Comparison of ENCODE assay signal across 2 cellular contexts in the genomic region with DNA sequence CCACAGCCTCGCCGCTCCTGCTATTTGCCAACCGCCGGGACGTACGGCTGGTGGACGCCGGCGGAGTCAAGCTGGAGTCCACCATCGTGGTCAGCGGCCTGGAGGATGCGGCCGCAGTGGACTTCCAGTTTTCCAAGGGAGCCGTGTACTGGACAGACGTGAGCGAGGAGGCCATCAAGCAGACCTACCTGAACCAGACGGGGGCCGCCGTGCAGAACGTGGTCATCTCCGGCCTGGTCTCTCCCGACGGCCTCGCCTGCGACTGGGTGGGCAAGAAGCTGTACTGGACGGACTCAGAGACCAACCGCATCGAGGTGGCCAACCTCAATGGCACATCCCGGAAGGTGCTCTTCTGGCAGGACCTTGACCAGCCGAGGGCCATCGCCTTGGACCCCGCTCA.
TF ChIP-seq lines count a peak whose summit lies in the region.

No MANE protein-coding gene starts in this region.

TF ChIP-seq in HepG2, 621 proteins besides CTCF, POLR2A, EP300 and RAD21:
- no peak for TF ChIP-seq HNRNPK (IDR thresholded peaks at IDR 0.05; ENCODE audit: low read depth, low read length, poor library complexity, severe bottlenecking)
- TF ChIP-seq, protein P1, sequence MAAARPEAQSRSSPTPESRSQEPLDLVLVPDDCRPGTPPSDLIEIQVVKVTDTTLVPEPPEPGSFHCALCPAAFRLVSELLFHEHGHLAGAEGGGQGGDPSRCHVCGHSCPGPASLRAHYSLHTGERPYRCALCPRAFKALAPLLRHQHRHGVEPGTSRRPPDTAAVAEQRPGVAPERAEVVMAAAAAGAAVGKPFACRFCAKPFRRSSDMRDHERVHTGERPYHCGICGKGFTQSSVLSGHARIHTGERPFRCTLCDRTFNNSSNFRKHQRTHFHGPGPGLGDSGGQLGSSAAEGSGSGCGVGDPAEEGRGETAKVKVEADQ (CRISPR knock-in tag; IDR thresholded peaks at IDR 0.05; ENCODE audit: borderline replicate concordance) = no peak
- no peak for TF ChIP-seq RAD51 (IDR thresholded peaks at IDR 0.05; ENCODE audit: borderline replicate concordance)
- TF ChIP-seq, protein P2, sequence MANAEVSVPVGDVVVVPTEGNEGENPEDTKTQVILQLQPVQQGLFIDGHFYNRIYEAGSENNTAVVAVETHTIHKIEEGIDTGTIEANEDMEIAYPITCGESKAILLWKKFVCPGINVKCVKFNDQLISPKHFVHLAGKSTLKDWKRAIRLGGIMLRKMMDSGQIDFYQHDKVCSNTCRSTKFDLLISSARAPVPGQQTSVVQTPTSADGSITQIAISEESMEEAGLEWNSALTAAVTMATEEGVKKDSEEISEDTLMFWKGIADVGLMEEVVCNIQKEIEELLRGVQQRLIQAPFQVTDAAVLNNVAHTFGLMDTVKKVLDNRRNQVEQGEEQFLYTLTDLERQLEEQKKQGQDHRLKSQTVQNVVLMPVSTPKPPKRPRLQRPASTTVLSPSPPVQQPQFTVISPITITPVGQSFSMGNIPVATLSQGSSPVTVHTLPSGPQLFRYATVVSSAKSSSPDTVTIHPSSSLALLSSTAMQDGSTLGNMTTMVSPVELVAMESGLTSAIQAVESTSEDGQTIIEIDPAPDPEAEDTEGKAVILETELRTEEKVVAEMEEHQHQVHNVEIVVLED (CRISPR knock-in tag; IDR thresholded peaks at IDR 0.05; ENCODE audit: borderline replicate concordance) = no peak
- TF ChIP-seq ZNF567 (CRISPR knock-in tag; IDR thresholded peaks at IDR 0.05; ENCODE audit: borderline replicate concordance) = no peak
- TF ChIP-seq, protein P3, sequence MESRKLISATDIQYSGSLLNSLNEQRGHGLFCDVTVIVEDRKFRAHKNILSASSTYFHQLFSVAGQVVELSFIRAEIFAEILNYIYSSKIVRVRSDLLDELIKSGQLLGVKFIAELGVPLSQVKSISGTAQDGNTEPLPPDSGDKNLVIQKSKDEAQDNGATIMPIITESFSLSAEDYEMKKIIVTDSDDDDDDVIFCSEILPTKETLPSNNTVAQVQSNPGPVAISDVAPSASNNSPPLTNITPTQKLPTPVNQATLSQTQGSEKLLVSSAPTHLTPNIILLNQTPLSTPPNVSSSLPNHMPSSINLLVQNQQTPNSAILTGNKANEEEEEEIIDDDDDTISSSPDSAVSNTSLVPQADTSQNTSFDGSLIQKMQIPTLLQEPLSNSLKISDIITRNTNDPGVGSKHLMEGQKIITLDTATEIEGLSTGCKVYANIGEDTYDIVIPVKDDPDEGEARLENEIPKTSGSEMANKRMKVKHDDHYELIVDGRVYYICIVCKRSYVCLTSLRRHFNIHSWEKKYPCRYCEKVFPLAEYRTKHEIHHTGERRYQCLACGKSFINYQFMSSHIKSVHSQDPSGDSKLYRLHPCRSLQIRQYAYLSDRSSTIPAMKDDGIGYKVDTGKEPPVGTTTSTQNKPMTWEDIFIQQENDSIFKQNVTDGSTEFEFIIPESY (CRISPR knock-in tag; IDR thresholded peaks at IDR 0.05) = peak; percentile 21; the same call in 1 of the 2 replicates
- TF ChIP-seq ZNF792 (CRISPR knock-in tag; IDR thresholded peaks at IDR 0.05) = no peak
- peak; percentile 49; the same call in 1 of the 2 replicates for TF ChIP-seq ZBTB38 (CRISPR knock-in tag; IDR thresholded peaks at IDR 0.05)
- peak; percentile 61 for TF ChIP-seq AGO2 (optimal IDR thresholded peaks at IDR 0.05; ENCODE audit: low read depth, low read length)
- TF ChIP-seq KDM3A (CRISPR knock-in tag; IDR thresholded peaks at IDR 0.05; ENCODE audit: low read depth) = no peak
- TF ChIP-seq ZNF431 (CRISPR knock-in tag; IDR thresholded peaks at IDR 0.05; ENCODE audit: borderline replicate concordance, low read depth) = no peak

TF ChIP-seq in H1, 55 proteins besides CTCF, POLR2A, EP300 and RAD21:
- TF ChIP-seq EZH2 (IDR thresholded peaks at IDR 0.05; ENCODE audit: low read depth, low read length, severe bottlenecking) = no peak
- TF ChIP-seq SIX5 (IDR thresholded peaks at IDR 0.05; ENCODE audit: low read depth, low read length) = no peak
- no peak for TF ChIP-seq CBX8 (IDR thresholded peaks at IDR 0.05; ENCODE audit: borderline replicate concordance, low read depth, low read length)
- TF ChIP-seq CREB1 (IDR thresholded peaks at IDR 0.05) = no peak
- TF ChIP-seq RNF2 (IDR thresholded peaks at IDR 0.05; ENCODE audit: borderline replicate concordance, low read depth, low read length, missing control alignments, poor library complexity, severe bottlenecking) = no peak
- TF ChIP-seq, protein P4, sequence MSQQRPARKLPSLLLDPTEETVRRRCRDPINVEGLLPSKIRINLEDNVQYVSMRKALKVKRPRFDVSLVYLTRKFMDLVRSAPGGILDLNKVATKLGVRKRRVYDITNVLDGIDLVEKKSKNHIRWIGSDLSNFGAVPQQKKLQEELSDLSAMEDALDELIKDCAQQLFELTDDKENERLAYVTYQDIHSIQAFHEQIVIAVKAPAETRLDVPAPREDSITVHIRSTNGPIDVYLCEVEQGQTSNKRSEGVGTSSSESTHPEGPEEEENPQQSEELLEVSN (IDR thresholded peaks at IDR 0.05) = no peak
- TF ChIP-seq TCF12 (IDR thresholded peaks at IDR 0.05; ENCODE audit: low read depth, low read length) = no peak
- TF ChIP-seq, protein P5, sequence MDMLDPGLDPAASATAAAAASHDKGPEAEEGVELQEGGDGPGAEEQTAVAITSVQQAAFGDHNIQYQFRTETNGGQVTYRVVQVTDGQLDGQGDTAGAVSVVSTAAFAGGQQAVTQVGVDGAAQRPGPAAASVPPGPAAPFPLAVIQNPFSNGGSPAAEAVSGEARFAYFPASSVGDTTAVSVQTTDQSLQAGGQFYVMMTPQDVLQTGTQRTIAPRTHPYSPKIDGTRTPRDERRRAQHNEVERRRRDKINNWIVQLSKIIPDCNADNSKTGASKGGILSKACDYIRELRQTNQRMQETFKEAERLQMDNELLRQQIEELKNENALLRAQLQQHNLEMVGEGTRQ (IDR thresholded peaks at IDR 0.05; ENCODE audit: low read length) = no peak
- TF ChIP-seq SP2 (IDR thresholded peaks at IDR 0.05; ENCODE audit: low read length) = no peak
